1 cellular context compared by ENCODE assay signal in the genomic region with DNA sequence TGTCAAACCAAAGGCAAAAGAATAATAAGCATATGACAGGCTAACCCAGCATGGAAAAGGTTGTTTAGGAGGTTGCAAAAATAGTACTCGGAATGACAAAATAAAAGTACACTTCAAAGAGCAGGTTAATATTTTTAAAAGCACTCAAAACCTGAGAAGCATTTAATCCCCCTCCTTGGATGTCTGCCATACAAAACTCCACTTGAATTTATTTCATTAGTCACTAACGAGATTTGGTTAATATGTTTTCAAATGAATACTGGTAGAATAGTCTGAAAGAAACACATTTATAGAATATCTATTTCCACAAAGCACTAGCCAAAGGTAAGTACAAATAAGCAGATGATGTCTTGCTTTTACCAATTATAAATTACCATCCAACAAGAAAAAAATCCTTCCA.
TF ChIP-seq lines count a peak whose summit lies in the region.

No MANE protein-coding gene starts in this region.

TF ChIP-seq in K562, 482 proteins besides CTCF, POLR2A, EP300 and RAD21 (continued from another document):
- no peak for TF ChIP-seq TAF9B (IDR thresholded peaks at IDR 0.05; ENCODE audit: partially characterized antibody)
- TF ChIP-seq CC2D1A (IDR thresholded peaks at IDR 0.05) = no peak
- TF ChIP-seq HOXB6 (CRISPR knock-in tag; IDR thresholded peaks at IDR 0.05; ENCODE audit: borderline replicate concordance) = no peak
- TF ChIP-seq, protein P1, sequence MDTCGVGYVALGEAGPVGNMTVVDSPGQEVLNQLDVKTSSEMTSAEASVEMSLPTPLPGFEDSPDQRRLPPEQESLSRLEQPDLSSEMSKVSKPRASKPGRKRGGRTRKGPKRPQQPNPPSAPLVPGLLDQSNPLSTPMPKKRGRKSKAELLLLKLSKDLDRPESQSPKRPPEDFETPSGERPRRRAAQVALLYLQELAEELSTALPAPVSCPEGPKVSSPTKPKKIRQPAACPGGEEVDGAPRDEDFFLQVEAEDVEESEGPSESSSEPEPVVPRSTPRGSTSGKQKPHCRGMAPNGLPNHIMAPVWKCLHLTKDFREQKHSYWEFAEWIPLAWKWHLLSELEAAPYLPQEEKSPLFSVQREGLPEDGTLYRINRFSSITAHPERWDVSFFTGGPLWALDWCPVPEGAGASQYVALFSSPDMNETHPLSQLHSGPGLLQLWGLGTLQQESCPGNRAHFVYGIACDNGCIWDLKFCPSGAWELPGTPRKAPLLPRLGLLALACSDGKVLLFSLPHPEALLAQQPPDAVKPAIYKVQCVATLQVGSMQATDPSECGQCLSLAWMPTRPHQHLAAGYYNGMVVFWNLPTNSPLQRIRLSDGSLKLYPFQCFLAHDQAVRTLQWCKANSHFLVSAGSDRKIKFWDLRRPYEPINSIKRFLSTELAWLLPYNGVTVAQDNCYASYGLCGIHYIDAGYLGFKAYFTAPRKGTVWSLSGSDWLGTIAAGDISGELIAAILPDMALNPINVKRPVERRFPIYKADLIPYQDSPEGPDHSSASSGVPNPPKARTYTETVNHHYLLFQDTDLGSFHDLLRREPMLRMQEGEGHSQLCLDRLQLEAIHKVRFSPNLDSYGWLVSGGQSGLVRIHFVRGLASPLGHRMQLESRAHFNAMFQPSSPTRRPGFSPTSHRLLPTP (IDR thresholded peaks at IDR 0.05; ENCODE audit: borderline replicate concordance, extremely low read depth, insufficient read length) = no peak
- TF ChIP-seq GATAD2B (IDR thresholded peaks at IDR 0.05; ENCODE audit: borderline replicate concordance) = no peak
- TF ChIP-seq NFRKB (IDR thresholded peaks at IDR 0.05; ENCODE audit: low read depth) = no peak
- TF ChIP-seq, protein P2, sequence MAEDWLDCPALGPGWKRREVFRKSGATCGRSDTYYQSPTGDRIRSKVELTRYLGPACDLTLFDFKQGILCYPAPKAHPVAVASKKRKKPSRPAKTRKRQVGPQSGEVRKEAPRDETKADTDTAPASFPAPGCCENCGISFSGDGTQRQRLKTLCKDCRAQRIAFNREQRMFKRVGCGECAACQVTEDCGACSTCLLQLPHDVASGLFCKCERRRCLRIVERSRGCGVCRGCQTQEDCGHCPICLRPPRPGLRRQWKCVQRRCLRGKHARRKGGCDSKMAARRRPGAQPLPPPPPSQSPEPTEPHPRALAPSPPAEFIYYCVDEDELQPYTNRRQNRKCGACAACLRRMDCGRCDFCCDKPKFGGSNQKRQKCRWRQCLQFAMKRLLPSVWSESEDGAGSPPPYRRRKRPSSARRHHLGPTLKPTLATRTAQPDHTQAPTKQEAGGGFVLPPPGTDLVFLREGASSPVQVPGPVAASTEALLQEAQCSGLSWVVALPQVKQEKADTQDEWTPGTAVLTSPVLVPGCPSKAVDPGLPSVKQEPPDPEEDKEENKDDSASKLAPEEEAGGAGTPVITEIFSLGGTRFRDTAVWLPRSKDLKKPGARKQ (CRISPR knock-in tag; IDR thresholded peaks at IDR 0.05) = 0 out of 2 replicates have a peak, but pooled peaks have one; percentile 15
